In genomic region chr21:30408782-30409494, GRCh38 we compare ENCODE assay signal across 6 cellular contexts. TPM values are rescaled to one million over a fixed set of nuclear protein-coding genes. Genes with fewer than 3 reads are reported as not detected.
DNase-seq lines count a peak whose midpoint lies in the region; ATAC-seq lines count a peak whose summit lies in the region.

No MANE protein-coding gene starts in this region.

- peak; percentile 23 for DNase-seq in activated naive CD4-positive, alpha-beta T cell treated with anti-CD3 and anti-CD28 coated beads for 36 hours
- DNase-seq in activated naive CD4-positive, alpha-beta T cell (lab: John Stamatoyannopoulos, UW), result no peak
- DNase-seq in SJSA1 (ENCODE audit: low read depth in 1 of 2, low spot score in 2 of 2) (peak; percentile 6 to 50), iPS DF 4.7 (ENCODE audit: extremely low read depth, low spot score) (peak; percentile 98), NCI-H1930 (lab: John Stamatoyannopoulos, UW) (no peak)

- H3K9me3 ChIP-seq in SJSA1 (replicated peaks), result no peaks in the 10 kb centered on the region

- H3K27ac ChIP-seq in SJSA1, result no peak overlapping the region

- intact Hi-C loops in activated naive CD4-positive, alpha-beta T cell treated with anti-CD3 and anti-CD28 coated beads for 36 hours (cut with micrococcal nuclease), result no loop called here

- H3K36me3 Mint-ChIP-seq in activated naive CD4-positive, alpha-beta T cell treated with anti-CD3 and anti-CD28 coated beads for 36 hours (ENCODE audit: low read depth), result no peaks in the 10 kb centered on the region

- ATAC-seq in GM21737 (IDR thresholded peaks at IDR 0.05; ENCODE audit: unreplicated experiment), result no peak

- H3K4me1 Mint-ChIP-seq in activated naive CD4-positive, alpha-beta T cell treated with anti-CD3 and anti-CD28 coated beads for 36 hours (ENCODE audit: low read depth), result no peaks in the 10 kb centered on the region

- no peaks in the 10 kb centered on the region; the same call in 1 of the 2 replicates for H3K4me1 ChIP-seq in SJSA1 (replicated peaks)

- CTCF ChIA-PET in activated naive CD4-positive, alpha-beta T cell treated with anti-CD3 and anti-CD28 coated beads for 36 hours (lab: Charles Lee), result interaction anchor here (0.6 to 0.9 kb wide), 2 partner anchors 25 to 738 kb away, joined by 3 to 4 read pairs; no protein-coding TSS in a partner anchor

- H3K4me3 Mint-ChIP-seq in activated naive CD4-positive, alpha-beta T cell treated with anti-CD3 and anti-CD28 coated beads for 36 hours, result no peak overlapping the region

- H3K27ac Mint-ChIP-seq in activated naive CD4-positive, alpha-beta T cell treated with anti-CD3 and anti-CD28 coated beads for 36 hours, result no peak overlapping the region

- H3K27me3 ChIP-seq in SJSA1 (replicated peaks), result no peaks in the 10 kb centered on the region

- peaks cover 12% of the 10 kb centered on the region for H3K27me3 Mint-ChIP-seq in activated naive CD4-positive, alpha-beta T cell treated with anti-CD3 and anti-CD28 coated beads for 36 hours (ENCODE audit: low read depth)

- H3K9me3 Mint-ChIP-seq in activated naive CD4-positive, alpha-beta T cell treated with anti-CD3 and anti-CD28 coated beads for 36 hours, result peaks cover 8% of the 10 kb centered on the region

- no peaks in the 10 kb centered on the region for H3K36me3 ChIP-seq in SJSA1

- H3K4me3 ChIP-seq in SJSA1, result no peak overlapping the region

RNA-seq across cellular contexts. Expression of gene KRTAP13-1, which starts 13.1 kb away (rescaled TPM):
- not detected for total RNA-seq in activated naive CD4-positive, alpha-beta T cell treated with anti-CD3 and anti-CD28 coated beads for 36 hours
- not detected in 2 replicates for total RNA-seq in SJSA1 (2014; rRNA removed; shearing (Covaris generic))

RNA-seq across cellular contexts. Expression of gene KRTAP13-3, which starts 16.8 kb away (rescaled TPM):
- not detected for total RNA-seq in activated naive CD4-positive, alpha-beta T cell treated with anti-CD3 and anti-CD28 coated beads for 36 hours
- total RNA-seq in SJSA1 (2014; rRNA removed; shearing (Covaris generic)), result not detected in 2 replicates

RNA-seq across cellular contexts. Expression of gene KRTAP13-4, which starts 21.1 kb away (rescaled TPM):
- total RNA-seq in activated naive CD4-positive, alpha-beta T cell treated with anti-CD3 and anti-CD28 coated beads for 36 hours, result not detected
- total RNA-seq in SJSA1 (2014; rRNA removed; shearing (Covaris generic)), result not detected in 2 replicates

RNA-seq across cellular contexts. Expression of gene KRTAP15-1, which starts 31.1 kb away (rescaled TPM):
- total RNA-seq in activated naive CD4-positive, alpha-beta T cell treated with anti-CD3 and anti-CD28 coated beads for 36 hours, result not detected
- not detected in 2 replicates for total RNA-seq in SJSA1 (2014; rRNA removed; shearing (Covaris generic))

RNA-seq across cellular contexts. Expression of gene KRTAP13-2, which starts 36.9 kb away (rescaled TPM):
- total RNA-seq in activated naive CD4-positive, alpha-beta T cell treated with anti-CD3 and anti-CD28 coated beads for 36 hours, result not detected
- total RNA-seq in SJSA1 (2014; rRNA removed; shearing (Covaris generic)), result not detected in 2 replicates

Comparison
In these comparisons a context has a peak if more than half of its experiments do, and no peak if none do; other contexts are left out.
1. DNase-seq: peak in activated naive CD4-positive, alpha-beta T cell treated with anti-CD3 and anti-CD28 coated beads for 36 hours (single experiment), SJSA1 (2 of 2) and iPS DF 4.7 (single experiment); none in activated naive CD4-positive, alpha-beta T cell (0 of 4) and NCI-H1930 (0 of 2).